29 cellular contexts compared by ENCODE assay signal in the genomic region with DNA sequence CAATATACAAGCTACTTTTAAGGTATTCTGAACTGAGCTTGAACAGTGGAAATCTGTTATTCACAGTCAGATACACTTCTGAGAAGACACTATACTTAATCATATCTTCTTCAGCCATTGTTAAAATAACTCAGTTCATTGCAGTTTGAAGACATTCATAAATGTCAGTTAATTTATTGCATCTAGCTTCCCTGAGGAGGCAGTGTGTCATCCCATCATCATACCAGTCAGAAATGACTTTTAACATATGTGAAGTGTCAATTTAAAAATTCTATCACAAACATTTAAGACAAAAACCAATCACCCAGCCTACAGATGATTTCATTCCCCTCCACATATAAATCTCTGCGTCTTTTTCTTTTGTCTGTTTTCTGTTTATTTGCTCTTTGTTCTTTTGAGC. TPM values are rescaled to one million over a fixed set of nuclear protein-coding genes. Genes with fewer than 3 reads are reported as not detected.
"Had no signal": no experiment of that assay in that cellular context is flagged by ENCODE, and none has a peak within 500 bp of the region (broad histone marks: within the 10 kb centered on the region; RNA-seq: fewer than 3 reads in every experiment).

No MANE protein-coding gene starts in this region.

- ATAC-seq: effector memory CD8-positive, alpha-beta T cell; esophagus mucosa; foreskin keratinocyte; gastrocnemius medialis; gastroesophageal sphincter; heart left ventricle; heart right ventricle had no signal

- H3K36me3 ChIP-seq: colonic mucosa, esophagus muscularis mucosa, esophagus squamous epithelium, gastrocnemius medialis, gastroesophageal sphincter, heart left ventricle, heart right ventricle had no signal

- H3K4me3 ChIP-seq: colonic mucosa, coronary artery, dorsolateral prefrontal cortex, esophagus muscularis mucosa, esophagus squamous epithelium, gastrocnemius medialis, gastroesophageal sphincter, heart left ventricle, heart right ventricle had no signal

- H3K27me3 ChIP-seq: colonic mucosa, dorsolateral prefrontal cortex, esophagus muscularis mucosa, esophagus squamous epithelium, foreskin keratinocyte, gastrocnemius medialis, gastroesophageal sphincter, heart left ventricle had no signal

- H3K9me3 ChIP-seq: colonic mucosa, esophagus muscularis mucosa, esophagus squamous epithelium, gastrocnemius medialis, gastroesophageal sphincter, heart left ventricle, heart right ventricle had no signal

- H3K27ac ChIP-seq: colonic mucosa, coronary artery, dorsolateral prefrontal cortex, epithelial cell of prostate, esophagus muscularis mucosa, esophagus squamous epithelium, foreskin keratinocyte, gastrocnemius medialis, gastroesophageal sphincter, heart left ventricle, heart right ventricle had no signal

- DNase-seq: colonic mucosa; cortex of kidney; dermis blood vessel endothelial cell; dorsolateral prefrontal cortex; effector CD4-positive, alpha-beta T cell; effector CD8-positive, alpha-beta T cell; effector memory CD4-positive, alpha-beta T cell; effector memory CD8-positive, alpha-beta T cell; endodermal cell; erythroblast; esophagus squamous epithelium; foreskin fibroblast; foreskin keratinocyte; foreskin melanocyte; gastrocnemius medialis; glutamatergic neuron; head of caudate nucleus; heart left ventricle; heart right ventricle had no signal

- FAIRE-seq: colon, endometrium, endothelial cell of umbilical vein had no signal

RNA-seq across cellular contexts. Expression of a gene that starts 7.5 kb away (rescaled TPM):
- polyA plus RNA-seq: endothelial cell of umbilical vein, esophagus, fibroblast of lung, foreskin keratinocyte, heart left ventricle, heart right ventricle had no signal

RNA-seq across cellular contexts. Expression of a gene that starts 54.3 kb away (rescaled TPM):
- polyA plus RNA-seq: foreskin keratinocyte, heart left ventricle, heart right ventricle had no signal
